ENCODE assay signal across 8 cellular contexts in the genomic region with DNA sequence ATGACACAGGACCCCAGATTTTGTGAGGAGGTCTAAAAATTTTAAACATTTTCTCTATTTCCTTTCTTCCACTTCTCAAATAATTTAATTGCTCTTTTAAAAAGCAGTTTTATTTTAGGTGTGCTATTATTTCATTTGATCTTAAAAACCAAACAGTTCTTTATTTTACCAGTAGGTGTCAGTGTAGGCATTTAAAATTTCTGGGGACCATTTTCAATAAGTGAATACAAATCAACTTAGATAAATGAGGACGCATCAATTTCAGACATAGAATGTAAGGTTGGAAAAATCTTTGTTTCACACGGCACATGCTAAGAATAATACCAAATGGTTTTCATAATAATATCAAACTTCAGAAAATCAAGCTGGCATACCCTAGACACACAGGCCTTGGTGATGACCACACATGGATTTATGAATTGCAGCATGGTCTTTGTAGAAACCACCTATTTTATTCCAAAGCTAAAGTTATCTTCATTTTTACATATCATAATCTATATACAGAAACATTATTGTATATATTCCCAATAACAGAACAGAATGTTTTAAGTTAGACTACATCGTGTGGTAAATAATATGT.
DNase-seq lines count a peak whose midpoint lies in the region; ATAC-seq and TF ChIP-seq lines count a peak whose summit lies in the region.

No MANE protein-coding gene starts in this region.

- H3K9me3 ChIP-seq in spleen, result no peaks in the 10 kb centered on the region

- POLR2A ChIA-PET in RWPE1 (lab: Yijun Ruan, JAX; ENCODE audit: low non-redundant PET), result no interaction called here

- WGBS in spleen, 5 donors, result 49 to 58% (median 52%) methylated on average over 3 of the region's 3 CpGs

- DNase-seq in COLO829 (ENCODE audit: low spot score) (peak; percentile 50), KG1 (lab: John Stamatoyannopoulos, UW) (peak; percentile 0), RWPE1 (ENCODE audit: low spot score) (peak; percentile 28), foreskin keratinocyte (peak in 1 of 2 donors; percentile 20), spleen (no peak)
- no peak for DNase-seq in activated T-cell treated with anti-CD3 and anti-CD28 coated beads, Interleukin-2, amount 50 U/mL, for 72 hours

- H3K4me3 Mint-ChIP-seq in activated T-cell treated with anti-CD3 and anti-CD28 coated beads, Interleukin-2, amount 50 U/mL, for 72 hours, result no peak overlapping the region

- no peak for TF ChIP-seq POLR2A in spleen (IDR thresholded peaks at IDR 0.05)

- no peak overlapping the region for H3K4me3 ChIP-seq in spleen

- H3K36me3 Mint-ChIP-seq in activated T-cell treated with anti-CD3 and anti-CD28 coated beads, Interleukin-2, amount 50 U/mL, for 72 hours (ENCODE audit: insufficient read depth in 2 of 2), result no peaks in the 10 kb centered on the region

- no peaks in the 10 kb centered on the region for H3K9me3 Mint-ChIP-seq in activated T-cell treated with anti-CD3 and anti-CD28 coated beads, Interleukin-2, amount 50 U/mL, for 72 hours

- intact Hi-C loops in spleen (cut with DNase I; ENCODE audit: low total_unique reads), result loop anchor here (5.0 kb wide), 1 partner anchor 594 kb away; no protein-coding TSS in a partner anchor

- peak; percentile 74 for TF ChIP-seq CTCF in RWPE1 (conservative IDR thresholded peaks at IDR 0.05; ENCODE audit: low read depth)
- TF ChIP-seq CTCF in foreskin keratinocyte (conservative IDR thresholded peaks at IDR 0.05), result peak; percentile 72
- TF ChIP-seq CTCF in spleen (IDR thresholded peaks at IDR 0.05 in 8 of 11, conservative IDR thresholded peaks at IDR 0.05 in 3 of 11), result peak in 8 of 11 experiments; percentile 25 to 68 (median 62)

- ATAC-seq in foreskin keratinocyte (no peak), GM21723 (IDR thresholded peaks at IDR 0.05; ENCODE audit: unreplicated experiment) (no peak), GM18861 (IDR thresholded peaks at IDR 0.05; ENCODE audit: unreplicated experiment) (no peak)
- no peak for ATAC-seq in activated T-cell treated with anti-CD3 and anti-CD28 coated beads, Interleukin-2, amount 50 U/mL, for 72 hours (replicated peaks in 1 of 2)

- H3K27ac Mint-ChIP-seq in activated T-cell treated with anti-CD3 and anti-CD28 coated beads, Interleukin-2, amount 50 U/mL, for 72 hours, result no peak overlapping the region

- no peaks in the 10 kb centered on the region for H3K36me3 ChIP-seq in spleen

- H3K4me1 Mint-ChIP-seq in activated T-cell treated with anti-CD3 and anti-CD28 coated beads, Interleukin-2, amount 50 U/mL, for 72 hours (ENCODE audit: low read depth), result no peaks in the 10 kb centered on the region

- CTCF ChIA-PET in RWPE1 (lab: Yijun Ruan, JAX), result interaction anchor here (0.6 to 2.9 kb wide), 5 partner anchors 15 to 694 kb away, joined by 3 to 14 read pairs (median 4); no protein-coding TSS in a partner anchor

- H3K27ac ChIP-seq in RWPE1, result no peak overlapping the region
- no peak overlapping the region for H3K27ac ChIP-seq in foreskin keratinocyte
- H3K27ac ChIP-seq in spleen, result no peak overlapping the region

- no peaks in the 10 kb centered on the region for H3K4me1 ChIP-seq in foreskin keratinocyte
- no peaks in the 10 kb centered on the region for H3K4me1 ChIP-seq in spleen

- peaks cover 19% of the 10 kb centered on the region for H3K27me3 Mint-ChIP-seq in activated T-cell treated with anti-CD3 and anti-CD28 coated beads, Interleukin-2, amount 50 U/mL, for 72 hours (ENCODE audit: low read depth)

- no peaks in the 10 kb centered on the region for H3K27me3 ChIP-seq in foreskin keratinocyte
- peaks cover 0 to 18% (median 0%) of the 10 kb centered on the region in 7 donors for H3K27me3 ChIP-seq in spleen (replicated peaks in 1 of 7)

Comparison
In these comparisons a context has a peak if more than half of its experiments do, and no peak if none do; other contexts are left out.
1. DNase-seq: peak in COLO829 (single experiment), KG1 (single experiment) and RWPE1 (single experiment); none in spleen (single experiment) and activated T-cell treated with anti-CD3 and anti-CD28 coated beads, Interleukin-2, amount 50 U/mL, for 72 hours (0 of 2).
2. Peak in every context shown above with its lines, with median percentiles within 50 percentile points of each other: CTCF ChIP-seq.